14 cellular contexts compared by ENCODE assay signal in genomic region chrX:134948333-134949241, GRCh38. TPM values are rescaled to one million over a fixed set of nuclear protein-coding genes. Genes with fewer than 3 reads are reported as not detected.
DNase-seq lines count a peak whose midpoint lies in the region; ATAC-seq and TF ChIP-seq lines count a peak whose summit lies in the region.
"Had no signal": no experiment of that assay in that cellular context is flagged by ENCODE, and none has a peak within 500 bp of the region (broad histone marks: within the 10 kb centered on the region; RNA-seq: fewer than 3 reads in every experiment).

No MANE protein-coding gene starts in this region.

- H3K27me3 ChIP-seq in fibroblast of lung (ENCODE audit: control insufficient read depth, insufficient read depth, low read length): no peaks in the 10 kb centered on the region

- no peak overlapping the region for H3K4me3 Mint-ChIP-seq in progenitor cell of endocrine pancreas (ENCODE audit: low read depth)
- no peak overlapping the region for H3K4me3 Mint-ChIP-seq in activated CD8-positive, alpha-beta T cell treated with anti-CD3 and anti-CD28 coated beads for 36 hours
- H3K4me3 Mint-ChIP-seq: central memory CD8-positive, alpha-beta T cell; stimulated activated memory B cell treated with anti-CD40 and anti-IgM and Interleukin-4, amounts not matched to agents 10 μg/mL and 1 μg/mL and 100 μg/mL, for 72 hours had no signal

- no peaks in the 10 kb centered on the region for H3K79me2 ChIP-seq in fibroblast of lung (ENCODE audit: control insufficient read depth, insufficient read depth, low read length)

- peak overlapping the region; percentile 87 for H3K27ac Mint-ChIP-seq in progenitor cell of endocrine pancreas
- H3K27ac Mint-ChIP-seq in activated CD8-positive, alpha-beta T cell treated with anti-CD3 and anti-CD28 coated beads for 36 hours: no peak overlapping the region
- H3K27ac Mint-ChIP-seq: stimulated activated memory B cell treated with anti-CD40 and anti-IgM and Interleukin-4, amounts not matched to agents 10 μg/mL and 1 μg/mL and 100 μg/mL, for 72 hours had no signal

- POLR2A ChIA-PET in activated CD8-positive, alpha-beta T cell treated with anti-CD3 and anti-CD28 coated beads for 36 hours (lab: Charles Lee): no interaction called here

- H3K4me3 ChIP-seq in fibroblast of lung (replicated peaks in 1 of 4; ENCODE audit: control extremely low read depth in 1 of 4, insufficient read depth in 1 of 4, low read depth in 3 of 4, low read length in 4 of 4): no peak overlapping the region

- H3K27me3 Mint-ChIP-seq in progenitor cell of endocrine pancreas: no peaks in the 10 kb centered on the region
- no peaks in the 10 kb centered on the region for H3K27me3 Mint-ChIP-seq in activated CD8-positive, alpha-beta T cell treated with anti-CD3 and anti-CD28 coated beads for 36 hours
- H3K27me3 Mint-ChIP-seq: central memory CD8-positive, alpha-beta T cell; stimulated activated memory B cell treated with anti-CD40 and anti-IgM and Interleukin-4, amounts not matched to agents 10 μg/mL and 1 μg/mL and 100 μg/mL, for 72 hours had no signal

- peaks cover 26% of the 10 kb centered on the region for H3K9me3 Mint-ChIP-seq in progenitor cell of endocrine pancreas (ENCODE audit: low read depth)
- no peaks in the 10 kb centered on the region for H3K9me3 Mint-ChIP-seq in activated CD8-positive, alpha-beta T cell treated with anti-CD3 and anti-CD28 coated beads for 36 hours
- H3K9me3 Mint-ChIP-seq: central memory CD8-positive, alpha-beta T cell; stimulated activated memory B cell treated with anti-CD40 and anti-IgM and Interleukin-4, amounts not matched to agents 10 μg/mL and 1 μg/mL and 100 μg/mL, for 72 hours had no signal

- no peaks in the 10 kb centered on the region for H3K9me3 ChIP-seq in fibroblast of lung (ENCODE audit: control insufficient read depth, insufficient read depth, low read depth, low read length)

- H2AFZ ChIP-seq in fibroblast of lung (ENCODE audit: low read length): no peak overlapping the region

- peaks cover 14% of the 10 kb centered on the region for H3K4me1 Mint-ChIP-seq in progenitor cell of endocrine pancreas (ENCODE audit: low read depth)
- H3K4me1 Mint-ChIP-seq in activated CD8-positive, alpha-beta T cell treated with anti-CD3 and anti-CD28 coated beads for 36 hours (ENCODE audit: low read depth): no peaks in the 10 kb centered on the region
- H3K4me1 Mint-ChIP-seq: central memory CD8-positive, alpha-beta T cell; stimulated activated memory B cell treated with anti-CD40 and anti-IgM and Interleukin-4, amounts not matched to agents 10 μg/mL and 1 μg/mL and 100 μg/mL, for 72 hours had no signal

- no peaks in the 10 kb centered on the region for H3K36me3 Mint-ChIP-seq in progenitor cell of endocrine pancreas (ENCODE audit: insufficient read depth)
- no peaks in the 10 kb centered on the region for H3K36me3 Mint-ChIP-seq in activated CD8-positive, alpha-beta T cell treated with anti-CD3 and anti-CD28 coated beads for 36 hours (ENCODE audit: low read depth)
- H3K36me3 Mint-ChIP-seq: stimulated activated memory B cell treated with anti-CD40 and anti-IgM and Interleukin-4, amounts not matched to agents 10 μg/mL and 1 μg/mL and 100 μg/mL, for 72 hours had no signal

- H4K20me1 ChIP-seq in fibroblast of lung (ENCODE audit: control insufficient read depth, extremely low read depth, insufficient read depth, low read length): no peaks in the 10 kb centered on the region

- H3K9ac ChIP-seq in fibroblast of lung (ENCODE audit: insufficient read depth, low read length): no peak overlapping the region

- no peak for ATAC-seq in HG03521 (IDR thresholded peaks at IDR 0.05; ENCODE audit: unreplicated experiment)
- ATAC-seq in activated CD8-positive, alpha-beta T cell treated with anti-CD3 and anti-CD28 coated beads for 36 hours: no peak
- ATAC-seq in GM21390 (IDR thresholded peaks at IDR 0.05; ENCODE audit: unreplicated experiment): no peak
- ATAC-seq: stimulated activated memory B cell treated with anti-CD40 and anti-IgM and Interleukin-4, amounts not matched to agents 10 μg/mL and 1 μg/mL and 100 μg/mL, for 72 hours had no signal

- no peaks in the 10 kb centered on the region for H3K4me1 ChIP-seq in fibroblast of lung (ENCODE audit: control insufficient read depth, extremely low read depth, insufficient read depth, low read length)

- intact Hi-C loops in activated CD8-positive, alpha-beta T cell treated with anti-CD3 and anti-CD28 coated beads for 36 hours (cut with micrococcal nuclease): no loop called here

- H3K4me2 ChIP-seq in fibroblast of lung (ENCODE audit: extremely low read depth, insufficient read depth, low read length): no peak overlapping the region

- TF ChIP-seq CTCF in fibroblast of lung (conservative IDR thresholded peaks at IDR 0.05 in 1 of 2, IDR thresholded peaks at IDR 0.05 in 1 of 2; ENCODE audit: low read depth in 1 of 2, low read length in 2 of 2) (no peak), progenitor cell of endocrine pancreas (IDR thresholded peaks at IDR 0.05; ENCODE audit: unreplicated experiment) (no peak)
- no peak for TF ChIP-seq CTCF in activated CD8-positive, alpha-beta T cell treated with anti-CD3 and anti-CD28 coated beads for 36 hours (IDR thresholded peaks at IDR 0.05)

- peak overlapping the region; percentile 54 for H3K27ac ChIP-seq in fibroblast of lung (ENCODE audit: insufficient read depth, low read length)

- peak; percentile 78 for DNase-seq in HCEC 1CT
- DNase-seq in RPMI7951 (ENCODE audit: low read depth): peak; percentile 72
- DNase-seq in fibroblast of lung (ENCODE audit: low read depth in 2 of 2): peak; percentile 87 to 94
- no peak for DNase-seq in progenitor cell of endocrine pancreas (ENCODE audit: low spot score, unreplicated experiment)
- DNase-seq in activated CD8-positive, alpha-beta T cell treated with anti-CD3 and anti-CD28 coated beads for 36 hours: no peak
- DNase-seq in iPS-NIHi7 (ENCODE audit: extremely low spot score): no peak
- DNase-seq: activated CD4-positive, CD25-positive, alpha-beta regulatory T cell; activated T-cell treated with anti-CD3 and anti-CD28 coated beads, Interleukin-2, amount 50 U/mL, for 48 hours; left cardiac atrium; NCI-H2171 had no signal

- H3K36me3 ChIP-seq in fibroblast of lung (ENCODE audit: control insufficient read depth, insufficient read depth, low read length): no peaks in the 10 kb centered on the region

- CTCF ChIA-PET in activated CD8-positive, alpha-beta T cell treated with anti-CD3 and anti-CD28 coated beads for 36 hours (lab: Charles Lee): no interaction called here

RNA-seq across cellular contexts. Expression of gene MOSPD1, which starts 33.5 kb away (rescaled TPM):
- total RNA-seq in RPMI7951 (2014; rRNA removed; shearing (Covaris generic)): 19.2 and 20.1 TPM in 2 replicates
- total RNA-seq in fibroblast of lung (59.1 and 71.7 TPM in 2 replicates), progenitor cell of endocrine pancreas (16.2 and 18.8 TPM in 2 replicates)
- polyA plus RNA-seq in fibroblast of lung: 54.5 and 66.0 TPM in 2 replicates
- 35.5 and 41.7 TPM in 2 replicates for polyA plus RNA-seq in fibroblast of lung (2012)
- 5.1 and 8.4 TPM in 2 replicates for polyA minus RNA-seq in fibroblast of lung (ENCODE audit: low replicate concordance)
- 10 to 100 TPM; 10.0 to 11.1 TPM for total RNA-seq in activated CD8-positive, alpha-beta T cell treated with anti-CD3 and anti-CD28 coated beads for 36 hours

RNA-seq across cellular contexts. Expression of gene SMIM10, which starts 42.2 kb away (rescaled TPM):
- 5.8 and 8.2 TPM in 2 replicates for total RNA-seq in RPMI7951 (2014; rRNA removed; shearing (Covaris generic))
- total RNA-seq in fibroblast of lung (10.0 and 10.2 TPM in 2 replicates), progenitor cell of endocrine pancreas (2.2 TPM in 2 replicates)
- polyA plus RNA-seq in fibroblast of lung: 11.4 and 12.6 TPM in 2 replicates
- polyA plus RNA-seq in fibroblast of lung (2012): 15.3 and 16.9 TPM in 2 replicates
- 4.1 and 5.5 TPM in 2 replicates for polyA minus RNA-seq in fibroblast of lung (ENCODE audit: low replicate concordance)
- 1 to 10 TPM; 1.7 to 2.1 TPM for total RNA-seq in activated CD8-positive, alpha-beta T cell treated with anti-CD3 and anti-CD28 coated beads for 36 hours

Comparison
In these comparisons a context has a peak if more than half of its experiments do, and no peak if none do; other contexts are left out.
1. DNase-seq: peak in HCEC 1CT (single experiment), RPMI7951 (single experiment) and fibroblast of lung (2 of 2); none in progenitor cell of endocrine pancreas (single experiment), activated CD8-positive, alpha-beta T cell treated with anti-CD3 and anti-CD28 coated beads for 36 hours (single experiment) and iPS-NIHi7 (single experiment).